1 cellular context compared by ENCODE assay signal in the genomic region with DNA sequence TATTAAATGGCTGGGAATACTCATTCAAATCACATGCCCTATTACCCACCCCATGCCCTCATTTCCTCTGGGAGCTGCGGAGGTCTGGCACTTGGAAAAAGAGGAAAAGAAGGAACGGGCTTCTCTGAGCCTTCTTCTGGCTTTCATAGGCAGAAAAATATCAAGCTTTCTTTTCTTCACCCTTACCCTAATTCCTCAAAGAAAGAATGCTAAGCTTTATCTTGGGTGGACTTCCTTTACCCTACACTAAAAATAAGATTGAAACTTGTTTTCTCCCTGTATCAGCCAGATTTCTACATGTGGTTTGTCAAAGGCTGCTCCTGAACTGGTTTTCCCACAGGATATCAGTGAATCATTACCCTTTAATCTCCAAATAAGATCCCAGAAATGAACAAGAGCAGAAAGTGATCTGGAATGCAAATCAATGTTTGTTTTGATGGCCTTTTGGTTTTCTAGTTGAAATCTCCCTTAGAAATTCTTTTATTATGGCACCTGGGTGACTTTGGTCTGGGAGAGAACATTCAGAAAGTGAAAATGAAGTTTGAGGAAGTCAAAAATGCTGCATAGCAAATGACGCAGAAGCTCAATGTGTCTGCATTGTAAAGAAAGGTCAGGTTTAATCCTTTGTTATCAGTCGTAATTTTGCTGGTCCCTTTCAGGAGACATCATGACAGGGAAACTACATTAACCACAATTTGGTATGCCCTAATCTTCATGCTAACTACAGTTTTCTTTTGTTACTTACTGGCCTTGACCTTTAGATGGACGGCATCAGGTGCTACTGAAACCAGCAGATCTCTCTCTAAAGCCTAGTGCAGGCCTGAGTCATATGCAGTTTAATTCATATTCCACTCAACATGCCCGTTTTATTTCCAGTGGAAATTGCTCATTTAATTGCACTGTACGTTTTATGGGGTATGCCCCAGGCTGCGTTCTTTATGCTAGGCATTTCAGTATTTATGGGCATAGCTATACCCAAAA.
TF ChIP-seq lines count a peak whose summit lies in the region.

No MANE protein-coding gene starts in this region.

TF ChIP-seq in K562, 482 proteins besides CTCF, POLR2A, EP300 and RAD21 (continued from another document):
- TF ChIP-seq, protein P1, sequence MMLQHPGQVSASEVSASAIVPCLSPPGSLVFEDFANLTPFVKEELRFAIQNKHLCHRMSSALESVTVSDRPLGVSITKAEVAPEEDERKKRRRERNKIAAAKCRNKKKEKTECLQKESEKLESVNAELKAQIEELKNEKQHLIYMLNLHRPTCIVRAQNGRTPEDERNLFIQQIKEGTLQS (IDR thresholded peaks at IDR 0.05), result 0 out of 2 replicates have a peak, but pooled peaks have one; percentile 22
- TF ChIP-seq, protein P1 (CRISPR knock-in tag; conservative IDR thresholded peaks at IDR 0.05), result no peak
- TF ChIP-seq L3MBTL2 (IDR thresholded peaks at IDR 0.05), result peak; percentile 18; the same call in 1 of the 2 replicates
- no peak for TF ChIP-seq TAF9B (IDR thresholded peaks at IDR 0.05; ENCODE audit: partially characterized antibody)
- TF ChIP-seq ZNF766 (CRISPR knock-in tag; conservative IDR thresholded peaks at IDR 0.05), result peak; percentile 20; the same call in 1 of the 2 replicates
- TF ChIP-seq ZNF134 (CRISPR knock-in tag; conservative IDR thresholded peaks at IDR 0.05), result no peak
- TF ChIP-seq KDM1A (IDR thresholded peaks at IDR 0.05), result peak; percentile 15 to 16; a peak in 1 of 4 replicates
- 0 out of 2 replicates have a peak, but pooled peaks have one; percentile 16 for TF ChIP-seq ZNF75A (CRISPR knock-in tag; IDR thresholded peaks at IDR 0.05)
- TF ChIP-seq TEAD2 (tag; IDR thresholded peaks at IDR 0.05), result no peak
- TF ChIP-seq CREM (IDR thresholded peaks at IDR 0.05; ENCODE audit: low read depth), result peak; percentile 40
- TF ChIP-seq THRB (CRISPR knock-in tag; conservative IDR thresholded peaks at IDR 0.05), result no peak
- TF ChIP-seq PBX2 (CRISPR knock-in tag; IDR thresholded peaks at IDR 0.05; ENCODE audit: low read depth), result no peak
- TF ChIP-seq PBX2 (tag; conservative IDR thresholded peaks at IDR 0.05; ENCODE audit: low read depth), result 0 out of 2 replicates have a peak, but pooled peaks have one; percentile 44
- 0 out of 2 replicates have a peak, but pooled peaks have one; percentile 5 for TF ChIP-seq CBFA2T3 (IDR thresholded peaks at IDR 0.05)
- TF ChIP-seq, protein P2, sequence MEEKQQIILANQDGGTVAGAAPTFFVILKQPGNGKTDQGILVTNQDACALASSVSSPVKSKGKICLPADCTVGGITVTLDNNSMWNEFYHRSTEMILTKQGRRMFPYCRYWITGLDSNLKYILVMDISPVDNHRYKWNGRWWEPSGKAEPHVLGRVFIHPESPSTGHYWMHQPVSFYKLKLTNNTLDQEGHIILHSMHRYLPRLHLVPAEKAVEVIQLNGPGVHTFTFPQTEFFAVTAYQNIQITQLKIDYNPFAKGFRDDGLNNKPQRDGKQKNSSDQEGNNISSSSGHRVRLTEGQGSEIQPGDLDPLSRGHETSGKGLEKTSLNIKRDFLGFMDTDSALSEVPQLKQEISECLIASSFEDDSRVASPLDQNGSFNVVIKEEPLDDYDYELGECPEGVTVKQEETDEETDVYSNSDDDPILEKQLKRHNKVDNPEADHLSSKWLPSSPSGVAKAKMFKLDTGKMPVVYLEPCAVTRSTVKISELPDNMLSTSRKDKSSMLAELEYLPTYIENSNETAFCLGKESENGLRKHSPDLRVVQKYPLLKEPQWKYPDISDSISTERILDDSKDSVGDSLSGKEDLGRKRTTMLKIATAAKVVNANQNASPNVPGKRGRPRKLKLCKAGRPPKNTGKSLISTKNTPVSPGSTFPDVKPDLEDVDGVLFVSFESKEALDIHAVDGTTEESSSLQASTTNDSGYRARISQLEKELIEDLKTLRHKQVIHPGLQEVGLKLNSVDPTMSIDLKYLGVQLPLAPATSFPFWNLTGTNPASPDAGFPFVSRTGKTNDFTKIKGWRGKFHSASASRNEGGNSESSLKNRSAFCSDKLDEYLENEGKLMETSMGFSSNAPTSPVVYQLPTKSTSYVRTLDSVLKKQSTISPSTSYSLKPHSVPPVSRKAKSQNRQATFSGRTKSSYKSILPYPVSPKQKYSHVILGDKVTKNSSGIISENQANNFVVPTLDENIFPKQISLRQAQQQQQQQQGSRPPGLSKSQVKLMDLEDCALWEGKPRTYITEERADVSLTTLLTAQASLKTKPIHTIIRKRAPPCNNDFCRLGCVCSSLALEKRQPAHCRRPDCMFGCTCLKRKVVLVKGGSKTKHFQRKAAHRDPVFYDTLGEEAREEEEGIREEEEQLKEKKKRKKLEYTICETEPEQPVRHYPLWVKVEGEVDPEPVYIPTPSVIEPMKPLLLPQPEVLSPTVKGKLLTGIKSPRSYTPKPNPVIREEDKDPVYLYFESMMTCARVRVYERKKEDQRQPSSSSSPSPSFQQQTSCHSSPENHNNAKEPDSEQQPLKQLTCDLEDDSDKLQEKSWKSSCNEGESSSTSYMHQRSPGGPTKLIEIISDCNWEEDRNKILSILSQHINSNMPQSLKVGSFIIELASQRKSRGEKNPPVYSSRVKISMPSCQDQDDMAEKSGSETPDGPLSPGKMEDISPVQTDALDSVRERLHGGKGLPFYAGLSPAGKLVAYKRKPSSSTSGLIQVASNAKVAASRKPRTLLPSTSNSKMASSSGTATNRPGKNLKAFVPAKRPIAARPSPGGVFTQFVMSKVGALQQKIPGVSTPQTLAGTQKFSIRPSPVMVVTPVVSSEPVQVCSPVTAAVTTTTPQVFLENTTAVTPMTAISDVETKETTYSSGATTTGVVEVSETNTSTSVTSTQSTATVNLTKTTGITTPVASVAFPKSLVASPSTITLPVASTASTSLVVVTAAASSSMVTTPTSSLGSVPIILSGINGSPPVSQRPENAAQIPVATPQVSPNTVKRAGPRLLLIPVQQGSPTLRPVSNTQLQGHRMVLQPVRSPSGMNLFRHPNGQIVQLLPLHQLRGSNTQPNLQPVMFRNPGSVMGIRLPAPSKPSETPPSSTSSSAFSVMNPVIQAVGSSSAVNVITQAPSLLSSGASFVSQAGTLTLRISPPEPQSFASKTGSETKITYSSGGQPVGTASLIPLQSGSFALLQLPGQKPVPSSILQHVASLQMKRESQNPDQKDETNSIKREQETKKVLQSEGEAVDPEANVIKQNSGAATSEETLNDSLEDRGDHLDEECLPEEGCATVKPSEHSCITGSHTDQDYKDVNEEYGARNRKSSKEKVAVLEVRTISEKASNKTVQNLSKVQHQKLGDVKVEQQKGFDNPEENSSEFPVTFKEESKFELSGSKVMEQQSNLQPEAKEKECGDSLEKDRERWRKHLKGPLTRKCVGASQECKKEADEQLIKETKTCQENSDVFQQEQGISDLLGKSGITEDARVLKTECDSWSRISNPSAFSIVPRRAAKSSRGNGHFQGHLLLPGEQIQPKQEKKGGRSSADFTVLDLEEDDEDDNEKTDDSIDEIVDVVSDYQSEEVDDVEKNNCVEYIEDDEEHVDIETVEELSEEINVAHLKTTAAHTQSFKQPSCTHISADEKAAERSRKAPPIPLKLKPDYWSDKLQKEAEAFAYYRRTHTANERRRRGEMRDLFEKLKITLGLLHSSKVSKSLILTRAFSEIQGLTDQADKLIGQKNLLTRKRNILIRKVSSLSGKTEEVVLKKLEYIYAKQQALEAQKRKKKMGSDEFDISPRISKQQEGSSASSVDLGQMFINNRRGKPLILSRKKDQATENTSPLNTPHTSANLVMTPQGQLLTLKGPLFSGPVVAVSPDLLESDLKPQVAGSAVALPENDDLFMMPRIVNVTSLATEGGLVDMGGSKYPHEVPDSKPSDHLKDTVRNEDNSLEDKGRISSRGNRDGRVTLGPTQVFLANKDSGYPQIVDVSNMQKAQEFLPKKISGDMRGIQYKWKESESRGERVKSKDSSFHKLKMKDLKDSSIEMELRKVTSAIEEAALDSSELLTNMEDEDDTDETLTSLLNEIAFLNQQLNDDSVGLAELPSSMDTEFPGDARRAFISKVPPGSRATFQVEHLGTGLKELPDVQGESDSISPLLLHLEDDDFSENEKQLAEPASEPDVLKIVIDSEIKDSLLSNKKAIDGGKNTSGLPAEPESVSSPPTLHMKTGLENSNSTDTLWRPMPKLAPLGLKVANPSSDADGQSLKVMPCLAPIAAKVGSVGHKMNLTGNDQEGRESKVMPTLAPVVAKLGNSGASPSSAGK (IDR thresholded peaks at IDR 0.05), result 0 out of 2 replicates have a peak, but pooled peaks have one; percentile 4
- no peak for TF ChIP-seq KAT2B (IDR thresholded peaks at IDR 0.05; ENCODE audit: low read depth, low read length)
- TF ChIP-seq, protein P3, sequence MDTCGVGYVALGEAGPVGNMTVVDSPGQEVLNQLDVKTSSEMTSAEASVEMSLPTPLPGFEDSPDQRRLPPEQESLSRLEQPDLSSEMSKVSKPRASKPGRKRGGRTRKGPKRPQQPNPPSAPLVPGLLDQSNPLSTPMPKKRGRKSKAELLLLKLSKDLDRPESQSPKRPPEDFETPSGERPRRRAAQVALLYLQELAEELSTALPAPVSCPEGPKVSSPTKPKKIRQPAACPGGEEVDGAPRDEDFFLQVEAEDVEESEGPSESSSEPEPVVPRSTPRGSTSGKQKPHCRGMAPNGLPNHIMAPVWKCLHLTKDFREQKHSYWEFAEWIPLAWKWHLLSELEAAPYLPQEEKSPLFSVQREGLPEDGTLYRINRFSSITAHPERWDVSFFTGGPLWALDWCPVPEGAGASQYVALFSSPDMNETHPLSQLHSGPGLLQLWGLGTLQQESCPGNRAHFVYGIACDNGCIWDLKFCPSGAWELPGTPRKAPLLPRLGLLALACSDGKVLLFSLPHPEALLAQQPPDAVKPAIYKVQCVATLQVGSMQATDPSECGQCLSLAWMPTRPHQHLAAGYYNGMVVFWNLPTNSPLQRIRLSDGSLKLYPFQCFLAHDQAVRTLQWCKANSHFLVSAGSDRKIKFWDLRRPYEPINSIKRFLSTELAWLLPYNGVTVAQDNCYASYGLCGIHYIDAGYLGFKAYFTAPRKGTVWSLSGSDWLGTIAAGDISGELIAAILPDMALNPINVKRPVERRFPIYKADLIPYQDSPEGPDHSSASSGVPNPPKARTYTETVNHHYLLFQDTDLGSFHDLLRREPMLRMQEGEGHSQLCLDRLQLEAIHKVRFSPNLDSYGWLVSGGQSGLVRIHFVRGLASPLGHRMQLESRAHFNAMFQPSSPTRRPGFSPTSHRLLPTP (IDR thresholded peaks at IDR 0.05; ENCODE audit: borderline replicate concordance, extremely low read depth, insufficient read length), result no peak
- no peak for TF ChIP-seq ELF1 (tag; IDR thresholded peaks at IDR 0.05)
- TF ChIP-seq SMARCA5 (IDR thresholded peaks at IDR 0.05), result 0 out of 2 replicates have a peak, but pooled peaks have one; percentile 9
- TF ChIP-seq NR2C2 (CRISPR knock-in tag; IDR thresholded peaks at IDR 0.05), result no peak
- TF ChIP-seq NR2C2 (tag; IDR thresholded peaks at IDR 0.05), result peak; percentile 82
- TF ChIP-seq, protein P4, sequence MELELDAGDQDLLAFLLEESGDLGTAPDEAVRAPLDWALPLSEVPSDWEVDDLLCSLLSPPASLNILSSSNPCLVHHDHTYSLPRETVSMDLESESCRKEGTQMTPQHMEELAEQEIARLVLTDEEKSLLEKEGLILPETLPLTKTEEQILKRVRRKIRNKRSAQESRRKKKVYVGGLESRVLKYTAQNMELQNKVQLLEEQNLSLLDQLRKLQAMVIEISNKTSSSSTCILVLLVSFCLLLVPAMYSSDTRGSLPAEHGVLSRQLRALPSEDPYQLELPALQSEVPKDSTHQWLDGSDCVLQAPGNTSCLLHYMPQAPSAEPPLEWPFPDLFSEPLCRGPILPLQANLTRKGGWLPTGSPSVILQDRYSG (tag; conservative IDR thresholded peaks at IDR 0.05; ENCODE audit: low read depth), result peak; percentile 86
TF ChIP-seq in K562: peak in this region for 39.
